15 cellular contexts compared by ENCODE assay signal in genomic region chr20:12047838-12048432, GRCh38.
A peak's percentile ranks its signal among the peaks of the same experiment; 100 is the strongest.
DNase-seq lines count a peak whose midpoint lies in the region; ATAC-seq and TF ChIP-seq lines count a peak whose summit lies in the region.
"Had no signal": no experiment of that assay in that cellular context is flagged by ENCODE, and none has a peak within 500 bp of the region (broad histone marks: within the 10 kb centered on the region; RNA-seq: fewer than 3 reads in every experiment).

No MANE protein-coding gene starts in this region.

- peak; percentile 4 to 29 for DNase-seq in NCI-H2081 (lab: John Stamatoyannopoulos, UW)
- no peak for DNase-seq in NCI-H2081 treated with DMSO at 0.1 percent for 48 hours (lab: John Stamatoyannopoulos, UW)
- peak; percentile 4 to 28 for DNase-seq in SHP77 (lab: John Stamatoyannopoulos, UW)
- peak; percentile 11 for DNase-seq in fibroblast of peridontal ligament (ENCODE audit: extremely low read depth)
- no peak for DNase-seq in activated naive CD4-positive, alpha-beta T cell (lab: John Stamatoyannopoulos, UW)
- DNase-seq in activated T-cell treated with anti-CD3 and anti-CD28 coated beads for 4 hours: no peak
- no peak for DNase-seq in upper lobe of right lung
- DNase-seq: 8988T; aorta; NCI-H2171 treated with DMSO at 0.1 percent for 48 hours; Right ventricle myocardium superior; stimulated activated CD4-positive, alpha-beta T cell treated with anti-CD3 and anti-CD28 coated beads, Interleukin-12 subunit alpha, Interleukin-12 subunit beta, amount 100 ng/mL, for 4 hours; stimulated activated naive CD4-positive, alpha-beta T cell had no signal

- no peaks in the 10 kb centered on the region for H3K9me3 ChIP-seq in skeletal muscle satellite cell (replicated peaks; ENCODE audit: low read length)
- no peaks in the 10 kb centered on the region for H3K9me3 ChIP-seq in upper lobe of right lung

- H3K4me3 ChIP-seq in skeletal muscle satellite cell (ENCODE audit: low read length) (no peak overlapping the region), upper lobe of right lung (no peak overlapping the region)

- ATAC-seq in upper lobe of right lung: no peak

- peak overlapping the region; percentile 10 for H3K4me2 ChIP-seq in skeletal muscle satellite cell (ENCODE audit: low read length)

- H3K4me1 ChIP-seq in skeletal muscle satellite cell (ENCODE audit: control insufficient read depth, insufficient read depth, low read length): peaks cover 21% of the 10 kb centered on the region
- H3K4me1 ChIP-seq in upper lobe of right lung: no peaks in the 10 kb centered on the region

- no peak overlapping the region for H3K27ac ChIP-seq in upper lobe of right lung
- H3K27ac ChIP-seq: C4-2B had no signal

- TF ChIP-seq CTCF in upper lobe of right lung (IDR thresholded peaks at IDR 0.05): no peak

- intact Hi-C loops in upper lobe of right lung (cut with DNase I): no loop called here

- H3K36me3 ChIP-seq in skeletal muscle satellite cell (ENCODE audit: insufficient read depth, low read length) (no peaks in the 10 kb centered on the region), upper lobe of right lung (no peaks in the 10 kb centered on the region)

- H3K9ac ChIP-seq in skeletal muscle satellite cell (ENCODE audit: low read depth, low read length): no peak overlapping the region

- H3K27me3 ChIP-seq in skeletal muscle satellite cell (ENCODE audit: control insufficient read depth, insufficient read depth, low read length) (no peaks in the 10 kb centered on the region), upper lobe of right lung (no peaks in the 10 kb centered on the region)

Comparison
In these comparisons a context has a peak if more than half of its experiments do, and no peak if none do; other contexts are left out.
1. DNase-seq: peak in NCI-H2081 (2 of 2), SHP77 (2 of 2) and fibroblast of peridontal ligament (single experiment); none in NCI-H2081 treated with DMSO at 0.1 percent for 48 hours (single experiment), activated naive CD4-positive, alpha-beta T cell (0 of 4), activated T-cell treated with anti-CD3 and anti-CD28 coated beads for 4 hours (single experiment) and upper lobe of right lung (single experiment).